8 cellular contexts compared by ENCODE assay signal in the genomic region with DNA sequence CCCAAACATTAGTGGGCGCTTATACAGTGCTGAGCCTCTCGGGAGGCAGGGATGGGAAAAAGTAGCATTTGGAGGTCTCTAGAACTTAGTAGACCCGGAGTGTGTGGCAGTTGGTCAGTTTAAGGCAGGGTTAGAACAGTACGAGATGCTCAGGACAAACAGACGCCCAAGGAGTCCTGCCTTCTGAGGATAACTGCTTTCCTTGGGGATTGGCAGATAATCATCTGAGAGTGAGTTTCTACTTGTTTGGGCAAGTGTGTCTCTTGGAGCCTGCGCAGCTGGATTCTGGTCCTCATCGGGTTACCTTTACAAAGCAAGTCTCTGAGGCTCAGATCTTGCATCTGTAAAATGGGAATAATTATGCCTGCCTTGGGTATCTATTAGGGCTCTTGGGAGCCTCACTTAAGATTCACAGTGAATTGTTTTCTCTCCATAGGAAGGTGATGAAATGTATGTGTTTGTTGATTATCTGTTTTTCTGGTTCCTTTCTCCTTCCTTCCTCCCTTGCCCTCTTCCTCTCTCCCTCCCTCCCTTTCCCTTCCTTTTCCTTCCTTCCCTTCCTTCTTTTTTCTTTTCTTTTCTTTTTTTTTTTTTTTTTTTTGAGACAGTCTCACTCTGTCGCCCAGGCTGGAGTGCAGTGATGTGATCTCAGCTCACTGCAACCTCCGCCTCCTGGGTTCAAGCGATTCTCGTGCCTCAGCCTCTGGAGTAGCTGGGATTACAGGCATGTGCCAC. TPM values are rescaled to one million over a fixed set of nuclear protein-coding genes. Genes with fewer than 3 reads are reported as not detected.
DNase-seq lines count a peak whose midpoint lies in the region; ATAC-seq and TF ChIP-seq lines count a peak whose summit lies in the region.

No MANE protein-coding gene starts in this region.

- DNase-seq in DMS 273 (lab: John Stamatoyannopoulos, UW; ENCODE audit: unreplicated experiment) (peak; percentile 64), DMS 273 treated with DMSO at 0.1 percent for 48 hours (lab: John Stamatoyannopoulos, UW) (no peak), glutamatergic neuron (no peak), HuH-7 (ENCODE audit: low spot score) (no peak), NOMO-1 (lab: John Stamatoyannopoulos, UW; ENCODE audit: unreplicated experiment in 2 of 2) (no peak)

- H3K4me3 ChIP-seq in WI38 (ENCODE audit: low read depth, low read length): peak overlapping the region; percentile 78

- no peak for TF ChIP-seq CTCF in WI38 (IDR thresholded peaks at IDR 0.05; ENCODE audit: low read depth, low read length)
- TF ChIP-seq CTCF in glutamatergic neuron (IDR thresholded peaks at IDR 0.05; ENCODE audit: partially characterized antibody, unreplicated experiment): no peak

- no peaks in the 10 kb centered on the region for H3K36me3 Mint-ChIP-seq in glutamatergic neuron (ENCODE audit: unreplicated experiment)
- peaks cover 6% of the 10 kb centered on the region for H3K36me3 Mint-ChIP-seq in stimulated activated memory B cell treated with anti-CD40 and anti-IgM and Interleukin-4, amounts not matched to agents 10 μg/mL and 1 μg/mL and 100 μg/mL, for 72 hours

- H3K27me3 Mint-ChIP-seq in glutamatergic neuron (ENCODE audit: unreplicated experiment): peaks cover 13% of the 10 kb centered on the region
- no peaks in the 10 kb centered on the region for H3K27me3 Mint-ChIP-seq in stimulated activated memory B cell treated with anti-CD40 and anti-IgM and Interleukin-4, amounts not matched to agents 10 μg/mL and 1 μg/mL and 100 μg/mL, for 72 hours

- peaks cover 36% of the 10 kb centered on the region for H3K4me1 Mint-ChIP-seq in glutamatergic neuron (ENCODE audit: low read depth, unreplicated experiment)
- H3K4me1 Mint-ChIP-seq in stimulated activated memory B cell treated with anti-CD40 and anti-IgM and Interleukin-4, amounts not matched to agents 10 μg/mL and 1 μg/mL and 100 μg/mL, for 72 hours: peaks cover 63% of the 10 kb centered on the region

- ATAC-seq in stimulated activated memory B cell treated with anti-CD40 and anti-IgM and Interleukin-4, amounts not matched to agents 10 μg/mL and 1 μg/mL and 100 μg/mL, for 72 hours: no peak
- ATAC-seq in GM19452 (IDR thresholded peaks at IDR 0.05; ENCODE audit: unreplicated experiment): no peak

- peaks cover 15% of the 10 kb centered on the region for H3K9me3 Mint-ChIP-seq in glutamatergic neuron (ENCODE audit: unreplicated experiment)
- H3K9me3 Mint-ChIP-seq in stimulated activated memory B cell treated with anti-CD40 and anti-IgM and Interleukin-4, amounts not matched to agents 10 μg/mL and 1 μg/mL and 100 μg/mL, for 72 hours: no peaks in the 10 kb centered on the region

- H3K4me3 Mint-ChIP-seq in glutamatergic neuron (ENCODE audit: unreplicated experiment): peak overlapping the region; percentile 99
- H3K4me3 Mint-ChIP-seq in stimulated activated memory B cell treated with anti-CD40 and anti-IgM and Interleukin-4, amounts not matched to agents 10 μg/mL and 1 μg/mL and 100 μg/mL, for 72 hours: peak overlapping the region; percentile 88

- peak overlapping the region; percentile 96 for H3K27ac Mint-ChIP-seq in glutamatergic neuron (ENCODE audit: unreplicated experiment)
- peak overlapping the region; percentile 86 for H3K27ac Mint-ChIP-seq in stimulated activated memory B cell treated with anti-CD40 and anti-IgM and Interleukin-4, amounts not matched to agents 10 μg/mL and 1 μg/mL and 100 μg/mL, for 72 hours

RNA-seq across cellular contexts. Expression of a gene that starts 2.0 kb away (rescaled TPM):
- 489 TPM for total RNA-seq in glutamatergic neuron (ENCODE audit: unreplicated experiment)
